In genomic region chr3:148190441-148190990, GRCh38 we compare ENCODE assay signal across 14 cellular contexts.
"Had no signal": no experiment of that assay in that cellular context is flagged by ENCODE, and none has a peak within 500 bp of the region (broad histone marks: within the 10 kb centered on the region; RNA-seq: fewer than 3 reads in every experiment).

No MANE protein-coding gene starts in this region.

- DNase-seq: activated CD4-positive, alpha-beta T cell treated with anti-CD3 and anti-CD28 coated beads, Interleukin-2, amount 10 ng/mL, durations not matched to agents 7 days and 5 days; activated CD8-positive, alpha-beta T cell treated with anti-CD3 and anti-CD28 coated beads, Interleukin-2, amount 10 ng/mL, durations not matched to agents 7 days and 5 days; activated gamma-delta T cell treated with Interleukin-2 at 50 U/mL for 16 hours; adrenal gland; central memory CD4-positive, alpha-beta T cell; effector CD4-positive, alpha-beta T cell; islet precursor cell; lower lobe of right lung; right cardiac atrium; stimulated activated naive CD8-positive, alpha-beta T cell treated with anti-CD3 and anti-CD28 coated beads, Interleukin-15, Interleukin-2, amounts not matched to agents 100 U/mL and 50 U/mL, for 24 hours had no signal

- H3K36me3 ChIP-seq: adrenal gland, lower lobe of right lung, prostate gland, suprapubic skin had no signal

- H3K4me1 ChIP-seq: adrenal gland, lower lobe of right lung, prostate gland, suprapubic skin had no signal

- H3K9me3 ChIP-seq: adrenal gland, lower lobe of right lung, prostate gland, suprapubic skin had no signal

- H3K4me3 ChIP-seq: adrenal gland, coronary artery, lower lobe of right lung, prostate gland, suprapubic skin had no signal

- H3K27ac ChIP-seq: adrenal gland, coronary artery, lower lobe of right lung, prostate gland, suprapubic skin had no signal

- H3K27me3 ChIP-seq: adrenal gland, suprapubic skin had no signal

- ATAC-seq: activated CD8-positive, alpha-beta T cell treated with anti-CD3 and anti-CD28 coated beads, Interleukin-2, amount 10 ng/mL, durations not matched to agents 7 days and 5 days; activated naive CD4-positive, alpha-beta T cell treated with anti-CD3 and anti-CD28 coated beads, Interleukin-2, amount 50 U/mL, for 72 hours; lower lobe of right lung; right cardiac atrium; stimulated activated naive CD8-positive, alpha-beta T cell treated with anti-CD3 and anti-CD28 coated beads, Interleukin-15, Interleukin-2, amounts not matched to agents 100 U/mL and 50 U/mL, for 24 hours had no signal
